Comparison of ENCODE assay signal across 1 cellular context in the genomic region with DNA sequence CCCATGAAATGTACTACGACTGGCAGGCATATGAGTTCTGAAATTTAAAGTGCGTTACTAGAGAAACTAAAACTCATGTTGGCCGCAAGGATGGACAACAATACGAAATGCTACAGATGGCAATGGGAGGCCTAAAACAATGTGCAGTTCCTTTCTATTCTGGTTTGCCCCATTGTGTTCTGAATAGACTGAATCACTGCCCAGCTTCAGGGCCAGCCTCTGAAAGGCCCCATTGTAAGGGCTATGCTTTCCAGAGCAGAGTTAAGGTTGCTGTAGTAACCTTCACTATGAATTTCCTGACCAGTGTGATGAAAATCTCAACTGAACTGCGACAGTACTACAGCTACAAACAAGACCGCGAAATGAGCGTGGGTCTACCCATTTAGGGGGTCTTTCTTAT.
TF ChIP-seq lines count a peak whose summit lies in the region.

No MANE protein-coding gene starts in this region.

TF ChIP-seq in GM12878, 131 proteins besides CTCF, POLR2A, EP300 and RAD21 (continued from another document):
- TF ChIP-seq, protein P1, sequence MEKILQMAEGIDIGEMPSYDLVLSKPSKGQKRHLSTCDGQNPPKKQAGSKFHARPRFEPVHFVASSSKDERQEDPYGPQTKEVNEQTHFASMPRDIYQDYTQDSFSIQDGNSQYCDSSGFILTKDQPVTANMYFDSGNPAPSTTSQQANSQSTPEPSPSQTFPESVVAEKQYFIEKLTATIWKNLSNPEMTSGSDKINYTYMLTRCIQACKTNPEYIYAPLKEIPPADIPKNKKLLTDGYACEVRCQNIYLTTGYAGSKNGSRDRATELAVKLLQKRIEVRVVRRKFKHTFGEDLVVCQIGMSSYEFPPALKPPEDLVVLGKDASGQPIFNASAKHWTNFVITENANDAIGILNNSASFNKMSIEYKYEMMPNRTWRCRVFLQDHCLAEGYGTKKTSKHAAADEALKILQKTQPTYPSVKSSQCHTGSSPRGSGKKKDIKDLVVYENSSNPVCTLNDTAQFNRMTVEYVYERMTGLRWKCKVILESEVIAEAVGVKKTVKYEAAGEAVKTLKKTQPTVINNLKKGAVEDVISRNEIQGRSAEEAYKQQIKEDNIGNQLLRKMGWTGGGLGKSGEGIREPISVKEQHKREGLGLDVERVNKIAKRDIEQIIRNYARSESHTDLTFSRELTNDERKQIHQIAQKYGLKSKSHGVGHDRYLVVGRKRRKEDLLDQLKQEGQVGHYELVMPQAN (conservative IDR thresholded peaks at IDR 0.05), result no peak
- TF ChIP-seq, protein P2, sequence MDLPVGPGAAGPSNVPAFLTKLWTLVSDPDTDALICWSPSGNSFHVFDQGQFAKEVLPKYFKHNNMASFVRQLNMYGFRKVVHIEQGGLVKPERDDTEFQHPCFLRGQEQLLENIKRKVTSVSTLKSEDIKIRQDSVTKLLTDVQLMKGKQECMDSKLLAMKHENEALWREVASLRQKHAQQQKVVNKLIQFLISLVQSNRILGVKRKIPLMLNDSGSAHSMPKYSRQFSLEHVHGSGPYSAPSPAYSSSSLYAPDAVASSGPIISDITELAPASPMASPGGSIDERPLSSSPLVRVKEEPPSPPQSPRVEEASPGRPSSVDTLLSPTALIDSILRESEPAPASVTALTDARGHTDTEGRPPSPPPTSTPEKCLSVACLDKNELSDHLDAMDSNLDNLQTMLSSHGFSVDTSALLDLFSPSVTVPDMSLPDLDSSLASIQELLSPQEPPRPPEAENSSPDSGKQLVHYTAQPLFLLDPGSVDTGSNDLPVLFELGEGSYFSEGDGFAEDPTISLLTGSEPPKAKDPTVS (IDR thresholded peaks at IDR 0.05; ENCODE audit: low read depth, low read length), result no peak
- TF ChIP-seq IRF4 (IDR thresholded peaks at IDR 0.05; ENCODE audit: low read depth, low read length) (no peak), CHD2 (IDR thresholded peaks at IDR 0.05; ENCODE audit: borderline replicate concordance, low read depth, low read length) (no peak), YY1 (IDR thresholded peaks at IDR 0.05; ENCODE audit: low read depth, low read length) (no peak), STAT3 (IDR thresholded peaks at IDR 0.05; ENCODE audit: low read depth, low read length) (no peak), SREBF2 (IDR thresholded peaks at IDR 0.05; ENCODE audit: low read length) (no peak), BACH1 (IDR thresholded peaks at IDR 0.05; ENCODE audit: borderline replicate concordance) (no peak), HDAC2 (IDR thresholded peaks at IDR 0.05) (no peak), CREM (IDR thresholded peaks at IDR 0.05; ENCODE audit: low read depth) (no peak)
- TF ChIP-seq, protein P3, sequence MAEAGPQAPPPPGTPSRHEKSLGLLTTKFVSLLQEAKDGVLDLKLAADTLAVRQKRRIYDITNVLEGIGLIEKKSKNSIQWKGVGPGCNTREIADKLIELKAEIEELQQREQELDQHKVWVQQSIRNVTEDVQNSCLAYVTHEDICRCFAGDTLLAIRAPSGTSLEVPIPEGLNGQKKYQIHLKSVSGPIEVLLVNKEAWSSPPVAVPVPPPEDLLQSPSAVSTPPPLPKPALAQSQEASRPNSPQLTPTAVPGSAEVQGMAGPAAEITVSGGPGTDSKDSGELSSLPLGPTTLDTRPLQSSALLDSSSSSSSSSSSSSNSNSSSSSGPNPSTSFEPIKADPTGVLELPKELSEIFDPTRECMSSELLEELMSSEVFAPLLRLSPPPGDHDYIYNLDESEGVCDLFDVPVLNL (IDR thresholded peaks at IDR 0.05; ENCODE audit: low read depth, low read length), result no peak
- TF ChIP-seq, protein P4, sequence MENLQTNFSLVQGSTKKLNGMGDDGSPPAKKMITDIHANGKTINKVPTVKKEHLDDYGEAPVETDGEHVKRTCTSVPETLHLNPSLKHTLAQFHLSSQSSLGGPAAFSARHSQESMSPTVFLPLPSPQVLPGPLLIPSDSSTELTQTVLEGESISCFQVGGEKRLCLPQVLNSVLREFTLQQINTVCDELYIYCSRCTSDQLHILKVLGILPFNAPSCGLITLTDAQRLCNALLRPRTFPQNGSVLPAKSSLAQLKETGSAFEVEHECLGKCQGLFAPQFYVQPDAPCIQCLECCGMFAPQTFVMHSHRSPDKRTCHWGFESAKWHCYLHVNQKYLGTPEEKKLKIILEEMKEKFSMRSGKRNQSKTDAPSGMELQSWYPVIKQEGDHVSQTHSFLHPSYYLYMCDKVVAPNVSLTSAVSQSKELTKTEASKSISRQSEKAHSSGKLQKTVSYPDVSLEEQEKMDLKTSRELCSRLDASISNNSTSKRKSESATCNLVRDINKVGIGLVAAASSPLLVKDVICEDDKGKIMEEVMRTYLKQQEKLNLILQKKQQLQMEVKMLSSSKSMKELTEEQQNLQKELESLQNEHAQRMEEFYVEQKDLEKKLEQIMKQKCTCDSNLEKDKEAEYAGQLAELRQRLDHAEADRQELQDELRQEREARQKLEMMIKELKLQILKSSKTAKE (IDR thresholded peaks at IDR 0.05; ENCODE audit: low read depth, poor library complexity, severe bottlenecking), result no peak
- TF ChIP-seq, protein P5, sequence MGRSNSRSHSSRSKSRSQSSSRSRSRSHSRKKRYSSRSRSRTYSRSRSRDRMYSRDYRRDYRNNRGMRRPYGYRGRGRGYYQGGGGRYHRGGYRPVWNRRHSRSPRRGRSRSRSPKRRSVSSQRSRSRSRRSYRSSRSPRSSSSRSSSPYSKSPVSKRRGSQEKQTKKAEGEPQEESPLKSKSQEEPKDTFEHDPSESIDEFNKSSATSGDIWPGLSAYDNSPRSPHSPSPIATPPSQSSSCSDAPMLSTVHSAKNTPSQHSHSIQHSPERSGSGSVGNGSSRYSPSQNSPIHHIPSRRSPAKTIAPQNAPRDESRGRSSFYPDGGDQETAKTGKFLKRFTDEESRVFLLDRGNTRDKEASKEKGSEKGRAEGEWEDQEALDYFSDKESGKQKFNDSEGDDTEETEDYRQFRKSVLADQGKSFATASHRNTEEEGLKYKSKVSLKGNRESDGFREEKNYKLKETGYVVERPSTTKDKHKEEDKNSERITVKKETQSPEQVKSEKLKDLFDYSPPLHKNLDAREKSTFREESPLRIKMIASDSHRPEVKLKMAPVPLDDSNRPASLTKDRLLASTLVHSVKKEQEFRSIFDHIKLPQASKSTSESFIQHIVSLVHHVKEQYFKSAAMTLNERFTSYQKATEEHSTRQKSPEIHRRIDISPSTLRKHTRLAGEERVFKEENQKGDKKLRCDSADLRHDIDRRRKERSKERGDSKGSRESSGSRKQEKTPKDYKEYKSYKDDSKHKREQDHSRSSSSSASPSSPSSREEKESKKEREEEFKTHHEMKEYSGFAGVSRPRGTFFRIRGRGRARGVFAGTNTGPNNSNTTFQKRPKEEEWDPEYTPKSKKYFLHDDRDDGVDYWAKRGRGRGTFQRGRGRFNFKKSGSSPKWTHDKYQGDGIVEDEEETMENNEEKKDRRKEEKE (IDR thresholded peaks at IDR 0.05), result no peak
